ENCODE assay signal across 8 cellular contexts in the genomic region with DNA sequence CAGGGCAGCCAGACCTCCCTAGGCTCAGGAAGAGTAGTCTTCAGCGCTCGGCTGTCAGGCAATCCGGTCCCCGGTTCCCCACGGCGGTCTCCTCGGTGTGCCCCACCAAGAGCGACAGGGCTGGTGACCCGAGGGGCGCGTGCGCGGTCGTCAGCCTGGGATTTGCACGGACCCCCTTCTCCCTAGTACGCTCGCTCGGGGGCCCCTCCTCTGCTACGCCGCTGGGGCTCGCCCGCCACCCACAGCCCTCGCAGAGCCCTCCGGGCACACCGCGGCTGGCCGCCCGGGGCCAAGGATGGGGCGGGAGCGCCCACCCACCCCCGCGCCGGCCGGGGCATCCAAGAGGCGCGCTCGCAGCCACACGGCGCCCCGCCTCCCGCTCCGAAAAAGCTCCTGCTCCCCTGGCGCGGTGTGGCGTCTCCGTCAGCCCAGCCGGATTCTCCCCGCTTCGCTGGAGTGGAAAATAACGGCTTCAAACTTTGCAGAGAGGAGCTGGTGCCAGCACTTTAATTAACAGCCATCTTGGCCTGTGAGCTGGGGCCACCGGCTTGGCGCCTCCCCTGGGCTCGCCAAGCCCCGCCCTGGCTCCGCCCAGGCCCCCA. TPM values are rescaled to one million over a fixed set of nuclear protein-coding genes. Genes with fewer than 3 reads are reported as not detected.
DNase-seq lines count a peak whose midpoint lies in the region; ATAC-seq and TF ChIP-seq lines count a peak whose summit lies in the region.

No MANE protein-coding gene starts in this region.

- TF ChIP-seq CTCF in coronary artery (IDR thresholded peaks at IDR 0.05) (no peak), uterus (IDR thresholded peaks at IDR 0.05) (peak in 1 of 4 experiments; percentile 6)

- H3K9me3 ChIP-seq in mesodermal cell (ENCODE audit: control insufficient read depth, low read length) (no peaks in the 10 kb centered on the region), uterus (no peaks in the 10 kb centered on the region)

- intact Hi-C loops in uterus (cut with DNase I; ENCODE audit: low total_unique reads) = no loop called here

- peaks cover 19 to 23% of the 10 kb centered on the region in 2 donors for H3K27me3 ChIP-seq in uterus

- ATAC-seq in GM21528 (IDR thresholded peaks at IDR 0.05; ENCODE audit: low FRiP score, unreplicated experiment) = no peak

- H3K4me3 ChIP-seq in coronary artery (peak overlapping the region; percentile 75), mesodermal cell (ENCODE audit: extremely low read depth, insufficient read depth, low read length, poor library complexity, severe bottlenecking) (peak overlapping the region; percentile 48), uterus (peak overlapping the region; percentile 10 to 37)

- H3K36me3 ChIP-seq in mesodermal cell (ENCODE audit: control insufficient read depth, insufficient read depth, low read length) (no peaks in the 10 kb centered on the region), uterus (no peaks in the 10 kb centered on the region)

- H3K27ac ChIP-seq in coronary artery = no peak overlapping the region
- H3K27ac ChIP-seq in mesodermal cell (ENCODE audit: low read depth, low read length, severe bottlenecking) = no peak overlapping the region
- H3K27ac ChIP-seq in uterus = peak overlapping the region; percentile 44 to 53

- peak in 1 of 2 donors; percentile 29 for TF ChIP-seq POLR2A in uterus (IDR thresholded peaks at IDR 0.05)

- H3K4me1 ChIP-seq in mesodermal cell (ENCODE audit: control insufficient read depth, insufficient read depth, low read length, poor library complexity, severe bottlenecking) = peaks cover 9% of the 10 kb centered on the region
- H3K4me1 ChIP-seq in uterus = peaks cover 0 to 19% of the 10 kb centered on the region in 2 donors

- in situ Hi-C loops in G401 (cut with HindIII; ENCODE audit: low sequenced_read_pairs) = no loop called here

- DNase-seq in G401 (ENCODE audit: low spot score) = peak; percentile 46
- DNase-seq in NCI-H446 treated with DMSO at 0.1 percent for 48 hours (lab: John Stamatoyannopoulos, UW) = peak; percentile 78
- no peak for DNase-seq in coronary artery (ENCODE audit: low spot score)
- peak; percentile 44 to 58 for DNase-seq in uterus
- DNase-seq in stimulated activated CD4-positive, alpha-beta T cell treated with anti-CD3 and anti-CD28 coated beads, Interleukin-2, amount 100 ng/mL, for 48 hours = no peak
- no peak for DNase-seq in GM19238 (ENCODE audit: insufficient read length, low spot score)

- 2 to 3% methylated on average over 47 to 48 of the region's 55 CpGs for WGBS in mesodermal cell (ENCODE audit: insufficient coverage in 2 of 2), 2 experiments

RNA-seq across cellular contexts. Expression of a gene that starts 2.1 kb away (rescaled TPM):
- 68.2 and 84.1 TPM in 2 replicates for total RNA-seq in G401 (2014; rRNA removed; shearing (Covaris generic))
- 1.4 TPM for polyA plus RNA-seq in mesodermal cell (2013, experiment 1 of 2)
- 1.5 TPM for polyA plus RNA-seq in mesodermal cell (2013, experiment 2 of 2)
- total RNA-seq in uterus = 10 to 100 TPM in 1 of 4 donors, 1 to 10 TPM in 1, under 1 TPM in 1, not detected in 1; 0.51 to 20.3 (median 3.3) TPM

RNA-seq across cellular contexts. Expression of a gene that starts 22.7 kb away (rescaled TPM):
- 22.6 and 24.4 TPM in 2 replicates for total RNA-seq in G401 (2014; rRNA removed; shearing (Covaris generic))
- polyA plus RNA-seq in mesodermal cell (2013, experiment 1 of 2) = 18.7 TPM
- 19.9 TPM for polyA plus RNA-seq in mesodermal cell (2013, experiment 2 of 2)
- 1 to 10 TPM in 1 of 4 donors, not detected in 3; 4.4 TPM for total RNA-seq in uterus

RNA-seq across cellular contexts. Expression of a gene that starts 54.9 kb away (rescaled TPM):
- total RNA-seq in G401 (2014; rRNA removed; shearing (Covaris generic)) = not detected in 2 replicates
- polyA plus RNA-seq in mesodermal cell (2013, experiment 1 of 2) = 0.55 TPM
- polyA plus RNA-seq in mesodermal cell (2013, experiment 2 of 2) = 0.20 TPM
- 1 to 10 TPM in 1 of 4 donors, not detected in 3; 3.7 TPM for total RNA-seq in uterus

Comparison
In these comparisons a context has a peak if more than half of its experiments do, and no peak if none do; other contexts are left out.
1. DNase-seq: peak in G401 (single experiment), NCI-H446 treated with DMSO at 0.1 percent for 48 hours (single experiment) and uterus (2 of 2); none in coronary artery (single experiment), stimulated activated CD4-positive, alpha-beta T cell treated with anti-CD3 and anti-CD28 coated beads, Interleukin-2, amount 100 ng/mL, for 48 hours (0 of 2) and GM19238 (single experiment).
2. H3K27ac ChIP-seq: peak in uterus (2 of 2); none in coronary artery (0 of 2) and mesodermal cell (single experiment).
3. H3K4me3 ChIP-seq: peak in every context shown above with its lines; median percentile 75 in coronary artery; 48 in mesodermal cell; 24 in uterus.